2 cellular contexts compared by ENCODE assay signal in the genomic region with DNA sequence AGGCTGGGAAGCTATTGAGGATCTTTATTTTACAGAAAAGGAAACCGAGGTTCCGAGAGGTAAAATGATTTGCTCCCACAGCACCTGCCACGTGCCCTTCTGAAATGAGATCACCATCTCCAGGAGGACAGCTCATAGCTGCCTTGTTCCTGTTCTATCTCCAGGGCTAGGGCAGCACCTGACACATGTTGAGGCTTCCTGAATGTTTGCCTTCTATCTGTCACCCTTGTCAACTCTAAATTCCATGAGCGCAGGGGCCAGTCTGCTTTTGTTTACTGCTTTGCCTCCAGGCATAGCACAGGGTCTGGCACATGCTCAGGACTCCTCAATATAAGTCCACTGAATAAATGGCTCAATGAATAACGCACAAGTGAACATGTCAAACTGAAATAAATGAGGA.
TF ChIP-seq lines count a peak whose summit lies in the region.

No MANE protein-coding gene starts in this region.

TF ChIP-seq in liver, 16 proteins besides CTCF, POLR2A, EP300 and RAD21:
- TF ChIP-seq EGR1 (IDR thresholded peaks at IDR 0.05; ENCODE audit: low read depth in 2 of 2) (no peak), YY1 (IDR thresholded peaks at IDR 0.05) (no peak), FOXA2 (IDR thresholded peaks at IDR 0.05) (no peak), NR2F2 (IDR thresholded peaks at IDR 0.05) (no peak), JUND (IDR thresholded peaks at IDR 0.05) (no peak), RXRA (IDR thresholded peaks at IDR 0.05) (peak in 1 of 2 donors; percentile 52), HNF4G (IDR thresholded peaks at IDR 0.05) (no peak), SP1 (IDR thresholded peaks at IDR 0.05) (no peak), HNF4A (conservative IDR thresholded peaks at IDR 0.05) (peak in 1 of 2 donors; percentile 38), FOXA1 (IDR thresholded peaks at IDR 0.05) (no peak), GABPA (IDR thresholded peaks at IDR 0.05 in 1 of 2, conservative IDR thresholded peaks at IDR 0.05 in 1 of 2) (no peak), TAF1 (conservative IDR thresholded peaks at IDR 0.05) (no peak)
- TF ChIP-seq, protein P1, sequence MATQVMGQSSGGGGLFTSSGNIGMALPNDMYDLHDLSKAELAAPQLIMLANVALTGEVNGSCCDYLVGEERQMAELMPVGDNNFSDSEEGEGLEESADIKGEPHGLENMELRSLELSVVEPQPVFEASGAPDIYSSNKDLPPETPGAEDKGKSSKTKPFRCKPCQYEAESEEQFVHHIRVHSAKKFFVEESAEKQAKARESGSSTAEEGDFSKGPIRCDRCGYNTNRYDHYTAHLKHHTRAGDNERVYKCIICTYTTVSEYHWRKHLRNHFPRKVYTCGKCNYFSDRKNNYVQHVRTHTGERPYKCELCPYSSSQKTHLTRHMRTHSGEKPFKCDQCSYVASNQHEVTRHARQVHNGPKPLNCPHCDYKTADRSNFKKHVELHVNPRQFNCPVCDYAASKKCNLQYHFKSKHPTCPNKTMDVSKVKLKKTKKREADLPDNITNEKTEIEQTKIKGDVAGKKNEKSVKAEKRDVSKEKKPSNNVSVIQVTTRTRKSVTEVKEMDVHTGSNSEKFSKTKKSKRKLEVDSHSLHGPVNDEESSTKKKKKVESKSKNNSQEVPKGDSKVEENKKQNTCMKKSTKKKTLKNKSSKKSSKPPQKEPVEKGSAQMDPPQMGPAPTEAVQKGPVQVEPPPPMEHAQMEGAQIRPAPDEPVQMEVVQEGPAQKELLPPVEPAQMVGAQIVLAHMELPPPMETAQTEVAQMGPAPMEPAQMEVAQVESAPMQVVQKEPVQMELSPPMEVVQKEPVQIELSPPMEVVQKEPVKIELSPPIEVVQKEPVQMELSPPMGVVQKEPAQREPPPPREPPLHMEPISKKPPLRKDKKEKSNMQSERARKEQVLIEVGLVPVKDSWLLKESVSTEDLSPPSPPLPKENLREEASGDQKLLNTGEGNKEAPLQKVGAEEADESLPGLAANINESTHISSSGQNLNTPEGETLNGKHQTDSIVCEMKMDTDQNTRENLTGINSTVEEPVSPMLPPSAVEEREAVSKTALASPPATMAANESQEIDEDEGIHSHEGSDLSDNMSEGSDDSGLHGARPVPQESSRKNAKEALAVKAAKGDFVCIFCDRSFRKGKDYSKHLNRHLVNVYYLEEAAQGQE (IDR thresholded peaks at IDR 0.05), result no peak
- TF ChIP-seq, protein P2, sequence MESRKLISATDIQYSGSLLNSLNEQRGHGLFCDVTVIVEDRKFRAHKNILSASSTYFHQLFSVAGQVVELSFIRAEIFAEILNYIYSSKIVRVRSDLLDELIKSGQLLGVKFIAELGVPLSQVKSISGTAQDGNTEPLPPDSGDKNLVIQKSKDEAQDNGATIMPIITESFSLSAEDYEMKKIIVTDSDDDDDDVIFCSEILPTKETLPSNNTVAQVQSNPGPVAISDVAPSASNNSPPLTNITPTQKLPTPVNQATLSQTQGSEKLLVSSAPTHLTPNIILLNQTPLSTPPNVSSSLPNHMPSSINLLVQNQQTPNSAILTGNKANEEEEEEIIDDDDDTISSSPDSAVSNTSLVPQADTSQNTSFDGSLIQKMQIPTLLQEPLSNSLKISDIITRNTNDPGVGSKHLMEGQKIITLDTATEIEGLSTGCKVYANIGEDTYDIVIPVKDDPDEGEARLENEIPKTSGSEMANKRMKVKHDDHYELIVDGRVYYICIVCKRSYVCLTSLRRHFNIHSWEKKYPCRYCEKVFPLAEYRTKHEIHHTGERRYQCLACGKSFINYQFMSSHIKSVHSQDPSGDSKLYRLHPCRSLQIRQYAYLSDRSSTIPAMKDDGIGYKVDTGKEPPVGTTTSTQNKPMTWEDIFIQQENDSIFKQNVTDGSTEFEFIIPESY (IDR thresholded peaks at IDR 0.05), result no peak
- TF ChIP-seq, protein P3, sequence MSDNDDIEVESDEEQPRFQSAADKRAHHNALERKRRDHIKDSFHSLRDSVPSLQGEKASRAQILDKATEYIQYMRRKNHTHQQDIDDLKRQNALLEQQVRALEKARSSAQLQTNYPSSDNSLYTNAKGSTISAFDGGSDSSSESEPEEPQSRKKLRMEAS (IDR thresholded peaks at IDR 0.05), result peak; percentile 48
- TF ChIP-seq, protein P4, sequence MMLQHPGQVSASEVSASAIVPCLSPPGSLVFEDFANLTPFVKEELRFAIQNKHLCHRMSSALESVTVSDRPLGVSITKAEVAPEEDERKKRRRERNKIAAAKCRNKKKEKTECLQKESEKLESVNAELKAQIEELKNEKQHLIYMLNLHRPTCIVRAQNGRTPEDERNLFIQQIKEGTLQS (IDR thresholded peaks at IDR 0.05), result no peak

TF ChIP-seq in HepG2, 621 proteins besides CTCF, POLR2A, EP300 and RAD21:
- TF ChIP-seq, protein P5, sequence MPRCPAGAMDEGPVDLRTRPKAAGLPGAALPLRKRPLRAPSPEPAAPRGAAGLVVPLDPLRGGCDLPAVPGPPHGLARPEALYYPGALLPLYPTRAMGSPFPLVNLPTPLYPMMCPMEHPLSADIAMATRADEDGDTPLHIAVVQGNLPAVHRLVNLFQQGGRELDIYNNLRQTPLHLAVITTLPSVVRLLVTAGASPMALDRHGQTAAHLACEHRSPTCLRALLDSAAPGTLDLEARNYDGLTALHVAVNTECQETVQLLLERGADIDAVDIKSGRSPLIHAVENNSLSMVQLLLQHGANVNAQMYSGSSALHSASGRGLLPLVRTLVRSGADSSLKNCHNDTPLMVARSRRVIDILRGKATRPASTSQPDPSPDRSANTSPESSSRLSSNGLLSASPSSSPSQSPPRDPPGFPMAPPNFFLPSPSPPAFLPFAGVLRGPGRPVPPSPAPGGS (CRISPR knock-in tag; IDR thresholded peaks at IDR 0.05), result no peak
- TF ChIP-seq, protein P6, sequence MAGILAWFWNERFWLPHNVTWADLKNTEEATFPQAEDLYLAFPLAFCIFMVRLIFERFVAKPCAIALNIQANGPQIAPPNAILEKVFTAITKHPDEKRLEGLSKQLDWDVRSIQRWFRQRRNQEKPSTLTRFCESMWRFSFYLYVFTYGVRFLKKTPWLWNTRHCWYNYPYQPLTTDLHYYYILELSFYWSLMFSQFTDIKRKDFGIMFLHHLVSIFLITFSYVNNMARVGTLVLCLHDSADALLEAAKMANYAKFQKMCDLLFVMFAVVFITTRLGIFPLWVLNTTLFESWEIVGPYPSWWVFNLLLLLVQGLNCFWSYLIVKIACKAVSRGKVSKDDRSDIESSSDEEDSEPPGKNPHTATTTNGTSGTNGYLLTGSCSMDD (CRISPR knock-in tag; IDR thresholded peaks at IDR 0.05), result no peak
- TF ChIP-seq ZSCAN30 (CRISPR knock-in tag; IDR thresholded peaks at IDR 0.05) (no peak), SRSF9 (IDR thresholded peaks at IDR 0.05; ENCODE audit: borderline replicate concordance, insufficient read depth, low read depth, low read length, poor library complexity, severe bottlenecking) (no peak), HMG20A (CRISPR knock-in tag; IDR thresholded peaks at IDR 0.05; ENCODE audit: borderline replicate concordance) (no peak), NKX3-1 (CRISPR knock-in tag; IDR thresholded peaks at IDR 0.05) (no peak), RFXAP (CRISPR knock-in tag; IDR thresholded peaks at IDR 0.05; ENCODE audit: borderline replicate concordance) (no peak), HOXA9 (CRISPR knock-in tag; IDR thresholded peaks at IDR 0.05; ENCODE audit: borderline replicate concordance) (no peak), ONECUT2 (CRISPR knock-in tag; IDR thresholded peaks at IDR 0.05) (no peak), FOXK1 (CRISPR knock-in tag; IDR thresholded peaks at IDR 0.05; ENCODE audit: borderline replicate concordance, low read depth) (no peak)
- TF ChIP-seq, protein P7, sequence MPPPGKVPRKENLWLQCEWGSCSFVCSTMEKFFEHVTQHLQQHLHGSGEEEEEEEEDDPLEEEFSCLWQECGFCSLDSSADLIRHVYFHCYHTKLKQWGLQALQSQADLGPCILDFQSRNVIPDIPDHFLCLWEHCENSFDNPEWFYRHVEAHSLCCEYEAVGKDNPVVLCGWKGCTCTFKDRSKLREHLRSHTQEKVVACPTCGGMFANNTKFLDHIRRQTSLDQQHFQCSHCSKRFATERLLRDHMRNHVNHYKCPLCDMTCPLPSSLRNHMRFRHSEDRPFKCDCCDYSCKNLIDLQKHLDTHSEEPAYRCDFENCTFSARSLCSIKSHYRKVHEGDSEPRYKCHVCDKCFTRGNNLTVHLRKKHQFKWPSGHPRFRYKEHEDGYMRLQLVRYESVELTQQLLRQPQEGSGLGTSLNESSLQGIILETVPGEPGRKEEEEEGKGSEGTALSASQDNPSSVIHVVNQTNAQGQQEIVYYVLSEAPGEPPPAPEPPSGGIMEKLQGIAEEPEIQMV (CRISPR knock-in tag; IDR thresholded peaks at IDR 0.05; ENCODE audit: low read depth), result no peak
- TF ChIP-seq, protein P8, sequence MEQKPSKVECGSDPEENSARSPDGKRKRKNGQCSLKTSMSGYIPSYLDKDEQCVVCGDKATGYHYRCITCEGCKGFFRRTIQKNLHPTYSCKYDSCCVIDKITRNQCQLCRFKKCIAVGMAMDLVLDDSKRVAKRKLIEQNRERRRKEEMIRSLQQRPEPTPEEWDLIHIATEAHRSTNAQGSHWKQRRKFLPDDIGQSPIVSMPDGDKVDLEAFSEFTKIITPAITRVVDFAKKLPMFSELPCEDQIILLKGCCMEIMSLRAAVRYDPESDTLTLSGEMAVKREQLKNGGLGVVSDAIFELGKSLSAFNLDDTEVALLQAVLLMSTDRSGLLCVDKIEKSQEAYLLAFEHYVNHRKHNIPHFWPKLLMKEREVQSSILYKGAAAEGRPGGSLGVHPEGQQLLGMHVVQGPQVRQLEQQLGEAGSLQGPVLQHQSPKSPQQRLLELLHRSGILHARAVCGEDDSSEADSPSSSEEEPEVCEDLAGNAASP (CRISPR knock-in tag; IDR thresholded peaks at IDR 0.05; ENCODE audit: borderline replicate concordance), result no peak
